ENCODE assay signal across 8 cellular contexts in the genomic region with DNA sequence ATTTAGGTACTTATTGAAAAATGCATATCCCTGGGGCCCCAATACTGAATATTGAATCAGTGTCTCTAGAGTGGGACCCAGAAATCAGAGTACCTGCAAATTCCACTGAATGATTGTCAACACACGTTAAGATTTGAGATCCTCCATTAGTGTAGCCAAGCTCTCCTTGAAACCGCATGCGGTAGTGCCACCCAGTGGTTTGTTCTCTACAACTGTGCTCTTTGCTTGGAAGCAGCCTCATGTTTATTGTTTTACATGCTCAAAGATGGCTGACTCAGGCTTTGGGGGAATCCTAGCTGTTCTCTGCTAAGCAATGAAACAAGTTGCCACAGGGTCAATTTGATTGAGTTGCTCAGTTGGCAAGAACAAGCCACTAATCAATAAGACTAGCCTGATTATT.
A peak's percentile ranks its signal among the peaks of the same experiment; 100 is the strongest.
DNase-seq lines count a peak whose midpoint lies in the region; ATAC-seq and TF ChIP-seq lines count a peak whose summit lies in the region.

No MANE protein-coding gene starts in this region.

- CTCF ChIA-PET in BJ (lab: Yijun Ruan, JAX) = interaction anchor here (1.1 to 2.1 kb wide), 2 partner anchors 12 to 360 kb away, joined by 5 read pairs; no protein-coding TSS in a partner anchor

- ATAC-seq in GM18907 (IDR thresholded peaks at IDR 0.05; ENCODE audit: unreplicated experiment) (peak; percentile 82), RWPE2 (ENCODE audit: low read depth) (peak; percentile 84; the same call in 2 of the 3 replicates), esophagus mucosa (peak; percentile 77)

- H4K20me1 ChIP-seq in osteoblast (ENCODE audit: insufficient read depth, low read length) = no peaks in the 10 kb centered on the region

- no peaks in the 10 kb centered on the region for H3K79me2 ChIP-seq in osteoblast (ENCODE audit: insufficient read depth, low read length)

- H3K4me2 ChIP-seq in osteoblast (ENCODE audit: insufficient read depth, low read length) = no peak overlapping the region

- POLR2A ChIA-PET in BJ (lab: Charles Lee) = no interaction called here

- H2AFZ ChIP-seq in osteoblast (ENCODE audit: low read length) = peak overlapping the region; percentile 42

- H3K4me1 ChIP-seq in RWPE2 (ENCODE audit: insufficient read depth, poor library complexity, severe bottlenecking) (no peaks in the 10 kb centered on the region), osteoblast (ENCODE audit: insufficient read depth, low read length) (no peaks in the 10 kb centered on the region)

- peak; percentile 27; the same call in 1 of the 2 replicates for TF ChIP-seq CTCF in BJ (IDR thresholded peaks at IDR 0.05; ENCODE audit: insufficient read depth, low read depth, low read length)
- TF ChIP-seq CTCF in HL-60 (IDR thresholded peaks at IDR 0.05; ENCODE audit: insufficient read depth, low read length) = peak; percentile 20
- peak; percentile 63 for TF ChIP-seq CTCF in RWPE2 (IDR thresholded peaks at IDR 0.05; ENCODE audit: poor library complexity, severe bottlenecking)
- peak; percentile 50 for TF ChIP-seq CTCF in osteoblast (IDR thresholded peaks at IDR 0.05; ENCODE audit: extremely low read depth, low read depth, low read length)

- H3K4me3 ChIP-seq in BJ (ENCODE audit: low read depth, low read length) (no peak overlapping the region), HL-60 (replicated peaks; ENCODE audit: insufficient read depth, low read length) (no peak overlapping the region), RWPE2 (ENCODE audit: severe bottlenecking) (no peak overlapping the region), osteoblast (ENCODE audit: insufficient read depth, low read length) (no peak overlapping the region)

- H3K27ac ChIP-seq in HL-60 (replicated peaks) = no peak overlapping the region
- no peak overlapping the region for H3K27ac ChIP-seq in RWPE2 (ENCODE audit: poor library complexity, severe bottlenecking)
- no peak overlapping the region for H3K27ac ChIP-seq in osteoblast (ENCODE audit: low read depth, low read length)

- no peaks in the 10 kb centered on the region for H3K36me3 ChIP-seq in BJ (ENCODE audit: control insufficient read depth, insufficient read depth, low read length)
- no peaks in the 10 kb centered on the region for H3K36me3 ChIP-seq in RWPE2 (ENCODE audit: low read depth)
- H3K36me3 ChIP-seq in osteoblast (ENCODE audit: insufficient read depth, low read length) = no peaks in the 10 kb centered on the region

- no peaks in the 10 kb centered on the region for H3K27me3 ChIP-seq in BJ (ENCODE audit: control insufficient read depth, insufficient read depth, low read length)
- no peaks in the 10 kb centered on the region for H3K27me3 ChIP-seq in HL-60 (ENCODE audit: insufficient read depth, poor library complexity, severe bottlenecking)
- no peaks in the 10 kb centered on the region for H3K27me3 ChIP-seq in RWPE2 (ENCODE audit: insufficient read depth, poor library complexity, severe bottlenecking)
- no peaks in the 10 kb centered on the region for H3K27me3 ChIP-seq in osteoblast (ENCODE audit: insufficient read depth, low read length)

- DNase-seq in BJ (ENCODE audit: low read depth) (no peak), HL-60 (ENCODE audit: low read depth in 1 of 2, low spot score in 1 of 2) (peak in 1 of 2 experiments; percentile 37), RWPE2 (ENCODE audit: low spot score) (no peak), osteoblast (ENCODE audit: insufficient read length, low spot score, missing footprints) (no peak), DMS79 treated with DMSO at 0.1 percent for 48 hours (lab: John Stamatoyannopoulos, UW) (no peak)
- no peak for DNase-seq in activated effector memory CD4-positive, alpha-beta T cell treated with anti-CD3 and anti-CD28 coated beads, Interleukin-2, amount 50 U/mL, for 16 hours

- H3K9me3 ChIP-seq in RWPE2 (ENCODE audit: severe bottlenecking) (no peaks in the 10 kb centered on the region), osteoblast (ENCODE audit: low read depth, low read length) (no peaks in the 10 kb centered on the region)
